23 cellular contexts compared by ENCODE assay signal in the genomic region with DNA sequence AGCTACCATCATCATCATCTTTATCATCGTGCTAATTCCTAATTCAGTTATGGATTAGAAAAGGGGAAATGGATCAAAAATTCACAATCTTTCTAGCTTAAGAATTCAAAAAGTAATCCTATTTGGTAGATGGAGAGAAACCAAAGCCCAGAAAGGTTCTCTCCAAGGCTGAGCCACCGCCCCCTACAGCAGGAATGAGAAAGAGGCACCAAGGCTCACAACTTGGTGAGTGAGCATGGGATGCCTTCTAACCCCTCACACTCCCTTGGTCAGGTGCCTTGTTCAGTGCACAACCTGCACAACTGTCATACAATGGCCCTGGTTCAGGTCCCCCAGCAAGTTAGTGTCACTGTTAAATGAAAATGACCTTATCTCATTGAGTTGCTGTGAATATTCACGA.
"Had no signal": no experiment of that assay in that cellular context is flagged by ENCODE, and none has a peak within 500 bp of the region (broad histone marks: within the 10 kb centered on the region; RNA-seq: fewer than 3 reads in every experiment).

No MANE protein-coding gene starts in this region.

- H3K4me1 Mint-ChIP-seq: activated CD4-positive, alpha-beta memory T cell treated with anti-CD3 and anti-CD28 coated beads, Interleukin-2, amount 10 ng/mL, durations not matched to agents 7 days and 5 days; activated naive CD4-positive, alpha-beta T cell treated with anti-CD3 and anti-CD28 coated beads, Interleukin-2, amount 10 ng/mL, durations not matched to agents 7 days and 5 days had no signal

- DNase-seq: activated CD4-positive, alpha-beta memory T cell treated with anti-CD3 and anti-CD28 coated beads, Interleukin-2, amount 10 ng/mL, durations not matched to agents 7 days and 5 days; activated CD4-positive, alpha-beta T cell treated with anti-CD3 and anti-CD28 coated beads for 48 hours; activated CD4-positive, CD25-positive, alpha-beta regulatory T cell; activated effector memory CD4-positive, alpha-beta T cell treated with anti-CD3 and anti-CD28 coated beads, Interleukin-2, amount 50 U/mL, for 16 hours; activated naive CD4-positive, alpha-beta T cell treated with anti-CD3 and anti-CD28 coated beads, Interleukin-2, amount 10 ng/mL, durations not matched to agents 7 days and 5 days; amygdala; colonic mucosa; erythroblast; foreskin keratinocyte; left cardiac atrium; ovary; psoas muscle; right cardiac atrium; stimulated activated CD4-positive, alpha-beta T cell treated with anti-CD3 and anti-CD28 coated beads, Interleukin-12 subunit alpha, Interleukin-12 subunit beta, amount 100 ng/mL, for 4 hours; stimulated activated CD4-positive, alpha-beta T cell treated with anti-CD3 and anti-CD28 coated beads, Interleukin-4, amount 100 ng/mL, for 4 hours; stimulated activated naive CD8-positive, alpha-beta T cell treated with anti-CD3 and anti-CD28 coated beads, Interleukin-15, Interleukin-2, amounts not matched to agents 100 U/mL and 50 U/mL, for 24 hours; substantia nigra; T1000; thyroid gland; upper lobe of right lung had no signal

- H3K36me3 Mint-ChIP-seq: activated naive CD4-positive, alpha-beta T cell treated with anti-CD3 and anti-CD28 coated beads, Interleukin-2, amount 10 ng/mL, durations not matched to agents 7 days and 5 days; natural killer cell treated with Interleukin-12 subunit alpha and Interleukin-12 subunit beta and Interleukin-15 and Interleukin-18, amount 100 ng/mL, for 72 hours had no signal

- H3K27ac ChIP-seq: colonic mucosa, foreskin keratinocyte, neutrophil, ovary, psoas muscle, thyroid gland, upper lobe of right lung had no signal

- H3K27me3 ChIP-seq: colonic mucosa, foreskin keratinocyte, ovary, thyroid gland, upper lobe of right lung had no signal

- H3K9me3 Mint-ChIP-seq: activated CD4-positive, alpha-beta memory T cell treated with anti-CD3 and anti-CD28 coated beads, Interleukin-2, amount 10 ng/mL, durations not matched to agents 7 days and 5 days; activated naive CD4-positive, alpha-beta T cell treated with anti-CD3 and anti-CD28 coated beads, Interleukin-2, amount 10 ng/mL, durations not matched to agents 7 days and 5 days; natural killer cell treated with Interleukin-12 subunit alpha and Interleukin-12 subunit beta and Interleukin-15 and Interleukin-18, amount 100 ng/mL, for 72 hours; T-helper 1 cell treated with Interleukin-12 subunit alpha and Interleukin-12 subunit beta and Interleukin-4 antibody, amounts not matched to agents 30 μg/mL and 1 μg/mL, for 36 hours had no signal

- H3K36me3 ChIP-seq: colonic mucosa, neutrophil, ovary, thyroid gland, upper lobe of right lung had no signal

- H3K9me3 ChIP-seq: colonic mucosa, neutrophil, ovary, psoas muscle, thyroid gland, upper lobe of right lung had no signal

- ATAC-seq: foreskin keratinocyte; left cardiac atrium; natural killer cell treated with Interleukin-12 subunit alpha and Interleukin-12 subunit beta and Interleukin-15 and Interleukin-18, amount 100 ng/mL, for 72 hours; psoas muscle; right cardiac atrium; stimulated activated naive CD8-positive, alpha-beta T cell treated with anti-CD3 and anti-CD28 coated beads, Interleukin-15, Interleukin-2, amounts not matched to agents 100 U/mL and 50 U/mL, for 24 hours; upper lobe of right lung had no signal

- H3K4me1 ChIP-seq: colonic mucosa, foreskin keratinocyte, psoas muscle had no signal

- H3K27ac Mint-ChIP-seq: activated CD4-positive, alpha-beta memory T cell treated with anti-CD3 and anti-CD28 coated beads, Interleukin-2, amount 10 ng/mL, durations not matched to agents 7 days and 5 days; activated naive CD4-positive, alpha-beta T cell treated with anti-CD3 and anti-CD28 coated beads, Interleukin-2, amount 10 ng/mL, durations not matched to agents 7 days and 5 days; natural killer cell treated with Interleukin-12 subunit alpha and Interleukin-12 subunit beta and Interleukin-15 and Interleukin-18, amount 100 ng/mL, for 72 hours; T-helper 1 cell treated with Interleukin-12 subunit alpha and Interleukin-12 subunit beta and Interleukin-4 antibody, amounts not matched to agents 30 μg/mL and 1 μg/mL, for 36 hours had no signal

- H3K4me3 ChIP-seq: colonic mucosa, ovary, psoas muscle, thyroid gland, upper lobe of right lung had no signal

- H3K4me3 Mint-ChIP-seq: activated CD4-positive, alpha-beta memory T cell treated with anti-CD3 and anti-CD28 coated beads, Interleukin-2, amount 10 ng/mL, durations not matched to agents 7 days and 5 days; activated naive CD4-positive, alpha-beta T cell treated with anti-CD3 and anti-CD28 coated beads, Interleukin-2, amount 10 ng/mL, durations not matched to agents 7 days and 5 days; natural killer cell treated with Interleukin-12 subunit alpha and Interleukin-12 subunit beta and Interleukin-15 and Interleukin-18, amount 100 ng/mL, for 72 hours; T-helper 1 cell treated with Interleukin-12 subunit alpha and Interleukin-12 subunit beta and Interleukin-4 antibody, amounts not matched to agents 30 μg/mL and 1 μg/mL, for 36 hours had no signal
